ENCODE assay signal across 8 cellular contexts in the genomic region with DNA sequence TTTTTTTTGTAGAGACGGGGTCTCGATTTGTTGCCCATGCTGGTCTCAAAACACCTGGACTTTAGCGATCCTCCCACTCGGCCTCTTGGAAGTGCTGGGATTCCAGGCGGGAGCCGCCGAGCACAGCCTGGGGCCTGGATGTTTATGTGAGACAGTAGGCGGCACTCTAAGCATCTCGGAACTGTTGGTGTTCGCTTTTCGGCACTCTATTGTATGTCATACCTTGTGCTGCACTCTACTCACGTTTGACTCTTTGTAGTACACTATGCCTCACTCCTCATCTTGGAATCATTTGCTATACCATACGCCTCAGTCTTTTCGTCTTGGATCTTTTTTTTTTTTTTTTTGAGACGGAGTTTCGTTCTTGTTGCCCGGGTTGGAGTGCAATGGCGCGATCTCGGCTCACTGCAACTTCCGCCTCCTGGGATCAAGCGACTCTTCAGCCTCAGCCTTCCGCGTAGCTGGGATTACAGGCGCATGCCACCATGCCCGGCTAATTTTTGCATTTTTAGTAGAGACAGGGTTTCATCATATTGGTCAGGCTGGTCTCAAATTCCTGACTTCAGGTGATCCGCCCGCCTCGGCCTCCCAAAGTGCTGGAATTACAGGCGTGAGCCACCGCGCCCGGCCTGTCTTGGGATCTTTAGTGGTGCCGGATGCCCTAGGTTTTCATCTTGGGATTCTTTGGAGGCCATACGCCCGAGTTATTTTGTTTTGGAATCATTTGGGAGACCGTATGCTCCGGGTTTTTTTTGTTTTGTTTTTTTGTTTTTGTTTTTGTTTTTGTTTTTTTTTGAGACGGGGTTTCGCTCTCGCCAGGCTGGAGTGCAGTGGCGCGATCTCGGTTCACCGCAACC. TPM values are rescaled to one million over a fixed set of nuclear protein-coding genes. Genes with fewer than 3 reads are reported as not detected.
A peak's percentile ranks its signal among the peaks of the same experiment; 100 is the strongest.
DNase-seq lines count a peak whose midpoint lies in the region; ATAC-seq and TF ChIP-seq lines count a peak whose summit lies in the region.

No MANE protein-coding gene starts in this region.

- H3K4me1 ChIP-seq in Karpas-422 (ENCODE audit: low read length) (peaks cover 14% of the 10 kb centered on the region), gastrocnemius medialis (no peaks in the 10 kb centered on the region), breast epithelium (no peaks in the 10 kb centered on the region)

- no peak overlapping the region for H2AFZ ChIP-seq in Karpas-422 (ENCODE audit: low read length)

- TF ChIP-seq POLR2A in erythroblast (IDR thresholded peaks at IDR 0.05; ENCODE audit: low read length) (no peak), gastrocnemius medialis (IDR thresholded peaks at IDR 0.05) (no peak), breast epithelium (IDR thresholded peaks at IDR 0.05) (no peak)

- H3K9me3 ChIP-seq in Karpas-422 (ENCODE audit: low read length) (no peaks in the 10 kb centered on the region), gastrocnemius medialis (no peaks in the 10 kb centered on the region), breast epithelium (peaks cover 0 to 6% of the 10 kb centered on the region in 2 donors)

- in situ Hi-C loops in gastrocnemius medialis (cut with MboI; ENCODE audit: low sequenced_read_pairs in 4 of 4), result no loop called here

- H3K79me2 ChIP-seq in Karpas-422 (ENCODE audit: low read length), result no peaks in the 10 kb centered on the region

- H3K27me3 ChIP-seq in Karpas-422 (ENCODE audit: low read length) (no peaks in the 10 kb centered on the region), gastrocnemius medialis (peaks cover 39 to 54% (median 43%) of the 10 kb centered on the region in 3 donors), breast epithelium (peaks cover 0 to 31% of the 10 kb centered on the region in 2 donors)

- H3K9ac ChIP-seq in Karpas-422 (ENCODE audit: low read length), result no peak overlapping the region

- no peak for TF ChIP-seq CTCF in gastrocnemius medialis (IDR thresholded peaks at IDR 0.05 in 4 of 5, conservative IDR thresholded peaks at IDR 0.05 in 1 of 5)
- no peak for TF ChIP-seq CTCF in breast epithelium (IDR thresholded peaks at IDR 0.05)

- no peaks in the 10 kb centered on the region for H4K20me1 ChIP-seq in Karpas-422 (ENCODE audit: insufficient read depth, low read depth, low read length)

- no peaks in the 10 kb centered on the region for H3K9me2 ChIP-seq in Karpas-422 (replicated peaks; ENCODE audit: insufficient read depth, low read length)

- H3K27ac ChIP-seq in Karpas-422 (ENCODE audit: low read length) (no peak overlapping the region), gastrocnemius medialis (no peak overlapping the region), breast epithelium (no peak overlapping the region)

- H3K36me3 ChIP-seq in Karpas-422 (ENCODE audit: insufficient read depth, low read length) (no peaks in the 10 kb centered on the region), gastrocnemius medialis (no peaks in the 10 kb centered on the region), breast epithelium (no peaks in the 10 kb centered on the region)

- intact Hi-C loops in gastrocnemius medialis (cut with DNase I; ENCODE audit: low total_unique reads) (no loop called here), breast epithelium (cut with DNase I; ENCODE audit: low total_unique reads) (no loop called here), posterior cingulate gyrus (cut with DNase I) (no loop called here)

- H3K4me3 ChIP-seq in Karpas-422 (ENCODE audit: low read length) (0 out of 2 replicates have a peak overlapping the region, but pooled peaks have one; percentile 11), gastrocnemius medialis (peak overlapping the region; percentile 28 to 35 (median 31)), breast epithelium (peak overlapping the region in 1 of 3 donors; percentile 28)

- ATAC-seq in GM18511 (IDR thresholded peaks at IDR 0.05; ENCODE audit: unreplicated experiment) (peak; percentile 39), gastrocnemius medialis (peak in 1 of 2 donors; percentile 36), GM21360 (IDR thresholded peaks at IDR 0.05; ENCODE audit: unreplicated experiment) (no peak)

- H3K4me2 ChIP-seq in Karpas-422 (ENCODE audit: low read depth, low read length, poor library complexity, severe bottlenecking), result peak overlapping the region; percentile 32

- DNase-seq in Karpas-422 (peak; percentile 44), erythroblast (lab: John Stamatoyannopoulos, UW) (peak; percentile 17 to 20), gastrocnemius medialis (no peak), breast epithelium (ENCODE audit: low spot score in 2 of 2) (no peak), posterior cingulate gyrus (no peak), NCI-H187 treated with DMSO at 0.1 percent for 48 hours (lab: John Stamatoyannopoulos, UW) (no peak)

RNA-seq across cellular contexts. Expression of a gene that starts 24.2 kb away (rescaled TPM):
- 1.9 and 2.5 TPM in 2 replicates for total RNA-seq in Karpas-422 (2014; rRNA removed; shearing (Covaris generic); ENCODE audit: low replicate concordance)
- total RNA-seq in gastrocnemius medialis, result 10 to 100 TPM in 1 of 4 donors, 1 to 10 TPM in 3; 5.8 to 13.2 (median 9.5) TPM
- total RNA-seq in breast epithelium, result 10 to 100 TPM in 2 of 3 donors, 1 to 10 TPM in 1; 7.2 to 14.9 (median 10.2) TPM

Comparison
In these comparisons a context has a peak if more than half of its experiments do, and no peak if none do; other contexts are left out.
1. DNase-seq: peak in Karpas-422 (single experiment) and erythroblast (2 of 2); none in gastrocnemius medialis (0 of 2), breast epithelium (0 of 2), posterior cingulate gyrus (0 of 10) and NCI-H187 treated with DMSO at 0.1 percent for 48 hours (single experiment).